1 cellular context compared by ENCODE assay signal in the genomic region with DNA sequence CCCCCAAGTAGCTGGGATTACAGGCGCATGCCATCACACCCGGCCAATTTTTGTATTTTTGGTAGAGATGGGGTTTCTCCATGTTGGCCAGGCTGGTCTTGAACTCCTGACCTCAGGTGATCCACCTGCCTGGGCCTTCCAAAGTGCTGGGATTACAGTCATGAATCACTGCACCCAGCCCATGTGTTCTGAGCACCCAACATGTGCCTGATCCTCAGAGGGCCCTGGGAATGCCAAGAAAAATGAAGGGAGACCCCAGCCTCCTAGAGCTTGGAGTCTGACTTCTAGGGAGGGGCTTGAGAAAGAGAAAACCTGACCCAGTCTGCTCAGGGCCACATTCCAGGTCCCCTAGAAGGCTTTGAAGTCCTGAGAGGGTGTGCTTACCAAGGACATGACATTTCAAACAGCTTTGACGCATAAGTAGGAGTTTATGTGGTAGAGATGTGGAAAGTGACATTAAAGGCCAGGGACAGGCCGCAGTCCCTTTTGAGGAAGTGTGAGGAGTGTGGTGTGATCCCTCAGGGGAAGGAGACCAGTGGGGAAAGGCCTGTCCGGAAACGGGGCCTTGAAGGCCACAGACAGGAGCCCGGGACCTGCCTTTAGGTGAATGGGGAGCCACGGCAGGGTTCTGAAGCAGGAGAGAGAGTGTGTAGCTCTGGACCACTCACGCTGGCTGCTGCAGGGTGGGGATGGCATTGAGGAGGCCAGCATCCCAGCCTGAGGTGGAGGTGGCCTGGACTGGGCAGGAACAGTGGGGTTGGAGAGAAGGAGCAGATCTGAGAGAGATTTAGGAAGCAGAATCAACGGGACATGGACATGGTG.
TF ChIP-seq lines count a peak whose summit lies in the region.

No MANE protein-coding gene starts in this region.

TF ChIP-seq in GM12878, 131 proteins besides CTCF, POLR2A, EP300 and RAD21 (continued from another document):
- TF ChIP-seq DPF2 (IDR thresholded peaks at IDR 0.05) (peak; percentile 77; the same call in 1 of the 2 replicates), ESRRA (IDR thresholded peaks at IDR 0.05; ENCODE audit: low read length) (no peak), TBL1XR1 (IDR thresholded peaks at IDR 0.05; ENCODE audit: low read depth, low read length) (no peak; the same call in 1 of the 2 replicates), CREM (IDR thresholded peaks at IDR 0.05; ENCODE audit: low read depth) (peak; percentile 73; the same call in 1 of the 2 replicates), TCF12 (IDR thresholded peaks at IDR 0.05; ENCODE audit: low read depth, low read length) (peak; percentile 62; the same call in 1 of the 2 replicates), CHD2 (IDR thresholded peaks at IDR 0.05; ENCODE audit: borderline replicate concordance, low read depth, low read length) (no peak), EED (IDR thresholded peaks at IDR 0.05; ENCODE audit: low read depth) (peak; percentile 97), NBN (IDR thresholded peaks at IDR 0.05) (peak; percentile 61; the same call in 1 of the 2 replicates), NR2C2 (IDR thresholded peaks at IDR 0.05; ENCODE audit: borderline replicate concordance, control insufficient read depth, insufficient read length, low read depth) (no peak), JUND (IDR thresholded peaks at IDR 0.05; ENCODE audit: low read depth, low read length) (no peak), MEF2B (IDR thresholded peaks at IDR 0.05; ENCODE audit: partially characterized antibody, poor library complexity, severe bottlenecking) (peak; percentile 83), ZSCAN29 (IDR thresholded peaks at IDR 0.05) (no peak), EGR1 (IDR thresholded peaks at IDR 0.05; ENCODE audit: borderline replicate concordance in 1 of 2, low read depth in 2 of 2, low read length in 2 of 2) (no peak)
- TF ChIP-seq, protein P1, sequence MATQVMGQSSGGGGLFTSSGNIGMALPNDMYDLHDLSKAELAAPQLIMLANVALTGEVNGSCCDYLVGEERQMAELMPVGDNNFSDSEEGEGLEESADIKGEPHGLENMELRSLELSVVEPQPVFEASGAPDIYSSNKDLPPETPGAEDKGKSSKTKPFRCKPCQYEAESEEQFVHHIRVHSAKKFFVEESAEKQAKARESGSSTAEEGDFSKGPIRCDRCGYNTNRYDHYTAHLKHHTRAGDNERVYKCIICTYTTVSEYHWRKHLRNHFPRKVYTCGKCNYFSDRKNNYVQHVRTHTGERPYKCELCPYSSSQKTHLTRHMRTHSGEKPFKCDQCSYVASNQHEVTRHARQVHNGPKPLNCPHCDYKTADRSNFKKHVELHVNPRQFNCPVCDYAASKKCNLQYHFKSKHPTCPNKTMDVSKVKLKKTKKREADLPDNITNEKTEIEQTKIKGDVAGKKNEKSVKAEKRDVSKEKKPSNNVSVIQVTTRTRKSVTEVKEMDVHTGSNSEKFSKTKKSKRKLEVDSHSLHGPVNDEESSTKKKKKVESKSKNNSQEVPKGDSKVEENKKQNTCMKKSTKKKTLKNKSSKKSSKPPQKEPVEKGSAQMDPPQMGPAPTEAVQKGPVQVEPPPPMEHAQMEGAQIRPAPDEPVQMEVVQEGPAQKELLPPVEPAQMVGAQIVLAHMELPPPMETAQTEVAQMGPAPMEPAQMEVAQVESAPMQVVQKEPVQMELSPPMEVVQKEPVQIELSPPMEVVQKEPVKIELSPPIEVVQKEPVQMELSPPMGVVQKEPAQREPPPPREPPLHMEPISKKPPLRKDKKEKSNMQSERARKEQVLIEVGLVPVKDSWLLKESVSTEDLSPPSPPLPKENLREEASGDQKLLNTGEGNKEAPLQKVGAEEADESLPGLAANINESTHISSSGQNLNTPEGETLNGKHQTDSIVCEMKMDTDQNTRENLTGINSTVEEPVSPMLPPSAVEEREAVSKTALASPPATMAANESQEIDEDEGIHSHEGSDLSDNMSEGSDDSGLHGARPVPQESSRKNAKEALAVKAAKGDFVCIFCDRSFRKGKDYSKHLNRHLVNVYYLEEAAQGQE (IDR thresholded peaks at IDR 0.05; ENCODE audit: low read depth, low read length): no peak
